ENCODE assay signal across 26 cellular contexts in the genomic region with DNA sequence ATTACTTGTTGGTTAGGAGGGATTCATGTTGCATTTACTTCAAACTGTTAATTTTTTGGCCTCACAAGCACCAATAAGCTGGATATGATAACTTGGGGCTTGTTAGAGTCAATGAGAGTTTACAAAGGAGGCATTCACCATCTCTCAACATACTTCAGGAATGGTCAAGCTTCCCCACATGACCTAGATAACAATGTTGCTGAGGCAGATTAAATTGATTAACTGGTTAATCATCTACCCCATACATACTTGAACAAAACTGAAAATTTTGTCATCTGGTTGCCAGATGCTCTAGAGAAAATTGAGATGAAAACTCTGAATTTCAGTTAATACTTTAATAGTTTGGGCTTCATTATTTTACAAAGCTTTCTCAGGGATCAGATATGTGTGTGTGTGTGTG. TPM values are rescaled to one million over a fixed set of nuclear protein-coding genes. Genes with fewer than 3 reads are reported as not detected.
A peak's percentile ranks its signal among the peaks of the same experiment; 100 is the strongest.
DNase-seq lines count a peak whose midpoint lies in the region; ATAC-seq, FAIRE-seq and TF ChIP-seq lines count a peak whose summit lies in the region.
"Had no signal": no experiment of that assay in that cellular context is flagged by ENCODE, and none has a peak within 500 bp of the region (broad histone marks: within the 10 kb centered on the region; RNA-seq: fewer than 3 reads in every experiment).

No MANE protein-coding gene starts in this region.

- no peak overlapping the region for H3K4me3 Mint-ChIP-seq in endothelial cell (ENCODE audit: unreplicated experiment)
- H3K4me3 Mint-ChIP-seq in naive thymus-derived CD8-positive, alpha-beta T cell = no peak overlapping the region
- H3K4me3 Mint-ChIP-seq: CD8-positive, alpha-beta T cell; GM23338 had no signal

- in situ Hi-C loops in HepG2 (cut with HindIII; ENCODE audit: extremely low pct_ligation_motif_present, low pct_unique_long_range_greater_than_20kb) = no loop called here

- H3K4me1 Mint-ChIP-seq in endothelial cell (ENCODE audit: unreplicated experiment) = peaks cover 5% of the 10 kb centered on the region
- H3K4me1 Mint-ChIP-seq in naive thymus-derived CD8-positive, alpha-beta T cell = peaks cover 0 to 6% (median 3%) of the 10 kb centered on the region in 4 donors

- DNase-seq in HepG2 (ENCODE audit: low spot score) (no peak), right lobe of liver (no peak), fibroblast of the aortic adventitia (ENCODE audit: low read depth) (peak; percentile 16), NCI-H2196 treated with DMSO at 0.1 percent for 48 hours (lab: John Stamatoyannopoulos, UW; ENCODE audit: unreplicated experiment) (no peak), endothelial cell (ENCODE audit: low spot score) (no peak)
- DNase-seq in naive thymus-derived CD8-positive, alpha-beta T cell = no peak
- DNase-seq: 8988T; AML-193; C1 segment of cervical spinal cord; Calu3; CD8-positive, alpha-beta T cell; DMS153; MG63; NCI-H1417; NCI-H1694 treated with DMSO at 0.1 percent for 48 hours; NCI-H446 treated with DMSO at 0.1 percent for 48 hours; NCI-H526 treated with DMSO at 0.1 percent for 48 hours; PC-3; RPMI8226; SHP77 had no signal

- H3K9me3 Mint-ChIP-seq in endothelial cell (ENCODE audit: unreplicated experiment) = no peaks in the 10 kb centered on the region
- no peaks in the 10 kb centered on the region for H3K9me3 Mint-ChIP-seq in naive thymus-derived CD8-positive, alpha-beta T cell
- H3K9me3 Mint-ChIP-seq: CD8-positive, alpha-beta T cell; GM23338 had no signal

- no peak for TF ChIP-seq POLR2A in HepG2 (IDR thresholded peaks at IDR 0.05; ENCODE audit: insufficient read depth in 1 of 2, low read depth in 2 of 2, low read length in 2 of 2)
- TF ChIP-seq POLR2A in right lobe of liver (IDR thresholded peaks at IDR 0.05) = no peak

- H3K4me3 ChIP-seq in HepG2 (replicated peaks in 1 of 3; ENCODE audit: insufficient read depth in 1 of 3, low read depth in 2 of 3, low read length in 3 of 3) = no peak overlapping the region
- no peak overlapping the region for H3K4me3 ChIP-seq in right lobe of liver
- no peak overlapping the region for H3K4me3 ChIP-seq in fibroblast of the aortic adventitia (ENCODE audit: low read depth, low read length)
- H3K4me3 ChIP-seq: GM12878, GM23338, K562, MG63, SK-N-MC had no signal

- H3K9me3 ChIP-seq in HepG2 (ENCODE audit: low read length) (no peaks in the 10 kb centered on the region), right lobe of liver (no peaks in the 10 kb centered on the region)
- H3K9me3 ChIP-seq: MG63 had no signal

- TF ChIP-seq EP300 in HepG2 (IDR thresholded peaks at IDR 0.05; ENCODE audit: low read depth in 2 of 2, low read length in 2 of 2) = no peak
- TF ChIP-seq EP300 in HepG2 (CRISPR knock-in tag; IDR thresholded peaks at IDR 0.05; ENCODE audit: borderline replicate concordance) = no peak

- no peak for TF ChIP-seq CTCF in HepG2 (CRISPR knock-in tag; IDR thresholded peaks at IDR 0.05)
- no peak for TF ChIP-seq CTCF in right lobe of liver (IDR thresholded peaks at IDR 0.05)
- no peak for TF ChIP-seq CTCF in fibroblast of the aortic adventitia (IDR thresholded peaks at IDR 0.05; ENCODE audit: insufficient read depth, low read length)
- TF ChIP-seq CTCF in endothelial cell (IDR thresholded peaks at IDR 0.05; ENCODE audit: unreplicated experiment) = no peak

- H3K79me2 ChIP-seq in HepG2 (ENCODE audit: insufficient read depth, low read length) = no peaks in the 10 kb centered on the region

- peaks cover 0 to 6% of the 10 kb centered on the region in 2 experiments; a peak in 1 of 5 replicates for H3K27me3 ChIP-seq in HepG2 (ENCODE audit: control insufficient read depth in 1 of 2, insufficient read depth in 2 of 2, low read length in 2 of 2)
- H3K27me3 ChIP-seq in right lobe of liver = no peaks in the 10 kb centered on the region
- H3K27me3 ChIP-seq: MG63 had no signal

- H3K4me2 ChIP-seq in HepG2 (ENCODE audit: low read depth, low read length) = no peak overlapping the region
- H3K4me2 ChIP-seq: GM23338 had no signal

- BruUV-seq in HepG2 (replicated peaks; lab: Mats Ljungman, UMichigan) = no TSS peak

- POLR2A ChIA-PET in HepG2 (lab: Yijun Ruan, JAX) = no interaction called here
- POLR2A ChIA-PET in naive thymus-derived CD8-positive, alpha-beta T cell (lab: Charles Lee) = no interaction called here

- peaks cover 3% of the 10 kb centered on the region for H3K27me3 Mint-ChIP-seq in endothelial cell (ENCODE audit: unreplicated experiment)
- H3K27me3 Mint-ChIP-seq in naive thymus-derived CD8-positive, alpha-beta T cell = no peaks in the 10 kb centered on the region

- H3K27ac ChIP-seq in HepG2 (ENCODE audit: extremely low read length, insufficient read depth, low read length) = no peak overlapping the region
- H3K27ac ChIP-seq in right lobe of liver = no peak overlapping the region
- H3K27ac ChIP-seq: SK-N-MC had no signal

- no peaks in the 10 kb centered on the region for H3K36me3 Mint-ChIP-seq in endothelial cell (ENCODE audit: low read depth, unreplicated experiment)
- H3K36me3 Mint-ChIP-seq in naive thymus-derived CD8-positive, alpha-beta T cell = no peaks in the 10 kb centered on the region
- H3K36me3 Mint-ChIP-seq: CD8-positive, alpha-beta T cell had no signal

- ATAC-seq in HepG2 = peak; percentile 60; the same call in 2 of the 3 replicates
- no peak for ATAC-seq in right lobe of liver
- ATAC-seq in SK-N-SH treated with all-trans-retinoic acid at 6 μM for 48 hours = peak; percentile 43
- ATAC-seq in naive thymus-derived CD8-positive, alpha-beta T cell = no peak
- ATAC-seq: CD8-positive, alpha-beta T cell; GM12878; HCT116; K562; PC-3 had no signal

- H3K27ac Mint-ChIP-seq in endothelial cell (ENCODE audit: unreplicated experiment) = no peak overlapping the region
- H3K27ac Mint-ChIP-seq in naive thymus-derived CD8-positive, alpha-beta T cell = no peak overlapping the region
- H3K27ac Mint-ChIP-seq: CD8-positive, alpha-beta T cell; GM23338 had no signal

- H3K4me1 ChIP-seq in HepG2 (ENCODE audit: insufficient read depth, low read length) (no peaks in the 10 kb centered on the region), right lobe of liver (no peaks in the 10 kb centered on the region)

- no peak for FAIRE-seq in HepG2 (lab: Jason Lieb, UNC)
- FAIRE-seq: GM12878, K562 had no signal

- TF ChIP-seq RAD21 in HepG2 (CRISPR knock-in tag; IDR thresholded peaks at IDR 0.05) = no peak

- CTCF ChIA-PET in HepG2 (lab: Yijun Ruan, JAX; ENCODE audit: low intra/inter-chr PET ratio, low total read pairs) = no interaction called here

- no peak overlapping the region for H3K9ac ChIP-seq in HepG2 (ENCODE audit: insufficient read depth, low read depth, low read length)

- H2AFZ ChIP-seq in HepG2 (ENCODE audit: low read length) = no peak overlapping the region

- no peaks in the 10 kb centered on the region for H3K36me3 ChIP-seq in HepG2 (replicated peaks in 1 of 2; ENCODE audit: control insufficient read depth in 1 of 2, insufficient read depth in 2 of 2, low read length in 2 of 2)
- H3K36me3 ChIP-seq in right lobe of liver = no peaks in the 10 kb centered on the region
- H3K36me3 ChIP-seq: MG63 had no signal

- no peaks in the 10 kb centered on the region for H4K20me1 ChIP-seq in HepG2 (ENCODE audit: insufficient read depth, low read length)

- intact Hi-C loops in HepG2 (cut with micrococcal nuclease; ENCODE audit: unreplicated experiment) = no loop called here
- intact Hi-C loops in right lobe of liver (cut with DNase I) = no loop called here

TF ChIP-seq in SK-N-SH treated with all-trans-retinoic acid at 6 μM for 48 hours, 23 proteins besides CTCF, POLR2A, EP300 and RAD21:
- TF ChIP-seq TCF4 (CRISPR knock-in tag; IDR thresholded peaks at IDR 0.05; ENCODE audit: borderline replicate concordance) (peak; percentile 89), SNAI2 (CRISPR knock-in tag; IDR thresholded peaks at IDR 0.05) (no peak)

RNA-seq across cellular contexts. Expression of a gene that starts 43.0 kb away (rescaled TPM):
- total RNA-seq in HepG2 (2016; rRNA removed; fragmentation: Illumina TruSeq; extraction: Trizol) (7.4 and 10.9 TPM in 2 replicates), right lobe of liver (10 to 100 TPM; 15.7 to 28.6 (median 23.5) TPM), fibroblast of the aortic adventitia (ENCODE audit: low replicate concordance) (21.1 and 57.7 TPM in 2 replicates), endothelial cell (ENCODE audit: unreplicated experiment) (17.1 TPM)
- 1.3 and 1.5 TPM in 2 replicates for total RNA-seq in HepG2 (2016; cell fraction: cytosol; rRNA removed; fragmentation: Illumina TruSeq; extraction: Trizol; ENCODE audit: low read depth)
- total RNA-seq in HepG2 (2016; cell fraction: insoluble cytoplasmic fraction; rRNA removed; fragmentation: Illumina TruSeq; extraction: Trizol) = 7.4 and 10.0 TPM in 2 replicates
- 8.0 and 8.5 TPM in 2 replicates for total RNA-seq in HepG2 (2016; cell fraction: membrane; rRNA removed; fragmentation: Illumina TruSeq; extraction: Trizol)
- 7.2 and 8.1 TPM in 2 replicates for total RNA-seq in HepG2 (2016; cell fraction: nucleus; rRNA removed; fragmentation: Illumina TruSeq; extraction: Trizol)
- polyA plus RNA-seq in HepG2 (2011; rRNA removed) = 8.7 and 9.6 TPM in 2 replicates
- 5.1 and 7.8 TPM in 2 replicates for polyA plus RNA-seq in HepG2 (2011; cell fraction: cytosol; rRNA removed)
- polyA plus RNA-seq in HepG2 (2011; cell fraction: nucleus; rRNA removed) = 2.5 and 3.5 TPM in 2 replicates
- 16.3 and 17.6 TPM in 2 replicates for polyA plus RNA-seq in HepG2 (2012)
- polyA plus RNA-seq in HepG2 (2016; cell fraction: cytosol; fragmentation: Illumina TruSeq; extraction: Trizol; ENCODE audit: low read depth) = 1.6 and 2.0 TPM in 2 replicates
- polyA plus RNA-seq in HepG2 (2016; cell fraction: insoluble cytoplasmic fraction; fragmentation: Illumina TruSeq; extraction: Trizol; ENCODE audit: low read depth) = 16.2 and 17.1 TPM in 2 replicates
- polyA plus RNA-seq in HepG2 (2016; cell fraction: membrane; fragmentation: Illumina TruSeq; extraction: Trizol; ENCODE audit: low read depth) = 9.0 and 9.5 TPM in 2 replicates
- polyA plus RNA-seq in HepG2 (2016; cell fraction: nucleus; fragmentation: Illumina TruSeq; extraction: Trizol; ENCODE audit: insufficient read depth, low read depth) = 8.6 and 9.3 TPM in 2 replicates
- 7.4 and 11.5 TPM in 2 replicates for polyA minus RNA-seq in HepG2 (2011; rRNA and poly(A)+ RNA removed; ENCODE audit: low replicate concordance)
- 9.4 and 10.7 TPM in 2 replicates for polyA minus RNA-seq in HepG2 (2011; cell fraction: cytosol; rRNA and poly(A)+ RNA removed)
- 15.2 and 16.8 TPM in 2 replicates for polyA minus RNA-seq in HepG2 (2011; cell fraction: nucleus; rRNA and poly(A)+ RNA removed)
- total RNA-seq in naive thymus-derived CD8-positive, alpha-beta T cell = 10 to 100 TPM; 37.8 to 37.9 TPM
- polyA plus RNA-seq in naive thymus-derived CD8-positive, alpha-beta T cell = 10 to 100 TPM; 26.5 to 39.2 (median 26.8) TPM

Comparison
In these comparisons a context has a peak if more than half of its experiments do, and no peak if none do; other contexts are left out.
1. ATAC-seq: peak in HepG2 (single experiment) and SK-N-SH treated with all-trans-retinoic acid at 6 μM for 48 hours (single experiment); none in right lobe of liver (0 of 4) and naive thymus-derived CD8-positive, alpha-beta T cell (0 of 2).